Comparison of ENCODE assay signal across 10 cellular contexts in the genomic region with DNA sequence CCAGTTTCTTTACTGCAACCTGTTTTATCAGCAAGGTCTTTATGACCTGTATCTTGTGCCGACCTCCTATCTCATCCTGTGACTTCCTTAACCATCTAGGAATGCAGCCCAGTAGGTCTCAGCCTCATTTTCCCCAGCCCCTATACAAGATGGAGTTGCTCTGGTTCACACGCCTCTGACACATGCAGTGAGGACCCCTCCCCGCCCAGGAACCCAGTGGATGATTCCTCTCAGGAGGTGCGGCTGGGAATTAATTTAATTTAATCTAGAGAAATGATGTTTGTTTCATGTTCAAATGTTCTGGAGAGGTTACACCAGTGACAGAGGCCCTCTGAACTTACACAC. TPM values are rescaled to one million over a fixed set of nuclear protein-coding genes. Genes with fewer than 3 reads are reported as not detected.
DNase-seq lines count a peak whose midpoint lies in the region; ATAC-seq and TF ChIP-seq lines count a peak whose summit lies in the region.
"Had no signal": no experiment of that assay in that cellular context is flagged by ENCODE, and none has a peak within 500 bp of the region (broad histone marks: within the 10 kb centered on the region; RNA-seq: fewer than 3 reads in every experiment).

No MANE protein-coding gene starts in this region.

- H3K27ac ChIP-seq in left ventricle myocardium inferior (replicated peaks): peak overlapping the region; percentile 83
- H3K27ac ChIP-seq: SJSA1 had no signal

- no peaks in the 10 kb centered on the region for H3K9me3 Mint-ChIP-seq in activated CD8-positive, alpha-beta T cell treated with anti-CD3 and anti-CD28 coated beads, Interleukin-2, amount 10 ng/mL, durations not matched to agents 7 days and 5 days (ENCODE audit: insufficient read depth)

- H3K4me1 ChIP-seq in left ventricle myocardium inferior: peaks cover 46% of the 10 kb centered on the region
- peaks cover 41% of the 10 kb centered on the region for H3K4me1 ChIP-seq in mononuclear cell (ENCODE audit: insufficient read depth, low read length)

- POLR2A ChIA-PET in activated CD8-positive, alpha-beta T cell treated with anti-CD3 and anti-CD28 coated beads, Interleukin-2, amount 10 ng/mL, durations not matched to agents 7 days and 5 days (lab: Charles Lee): interaction anchor here (0.9 to 4.4 kb wide), 16 partner anchors 8 to 533 kb away, joined by 3 to 135 read pairs (median 14); partner anchors contain the start of genes LBR, PYCR2, SDE2 and SRP9

- no peaks in the 10 kb centered on the region for H3K36me3 ChIP-seq in left ventricle myocardium inferior
- H3K36me3 ChIP-seq: SJSA1 had no signal

- ATAC-seq in left cardiac atrium: no peak
- no peak for ATAC-seq in activated CD8-positive, alpha-beta T cell treated with anti-CD3 and anti-CD28 coated beads, Interleukin-2, amount 10 ng/mL, durations not matched to agents 7 days and 5 days

- H3K4me3 Mint-ChIP-seq in activated CD8-positive, alpha-beta T cell treated with anti-CD3 and anti-CD28 coated beads, Interleukin-2, amount 10 ng/mL, durations not matched to agents 7 days and 5 days: peak overlapping the region; percentile 91

- CTCF ChIA-PET in activated CD8-positive, alpha-beta T cell treated with anti-CD3 and anti-CD28 coated beads, Interleukin-2, amount 10 ng/mL, durations not matched to agents 7 days and 5 days (lab: Charles Lee): interaction anchor here (1.6 to 4.0 kb wide), 7 partner anchors 11 to 520 kb away, joined by 5 to 27 read pairs (median 14); partner anchors contain the start of gene LBR

- DNase-seq in left ventricle myocardium inferior: no peak
- DNase-seq in left cardiac atrium: no peak
- DNase-seq in activated CD8-positive, alpha-beta T cell treated with anti-CD3 and anti-CD28 coated beads, Interleukin-2, amount 10 ng/mL, durations not matched to agents 7 days and 5 days: no peak
- no peak for DNase-seq in GM20000 (ENCODE audit: low spot score)
- no peak for DNase-seq in NCI-H1694 (lab: John Stamatoyannopoulos, UW)
- DNase-seq in NCI-H2107 (lab: John Stamatoyannopoulos, UW): no peak
- no peak for DNase-seq in Kasumi-1 (lab: John Stamatoyannopoulos, UW)
- DNase-seq: HCEC 1CT had no signal

- no peaks in the 10 kb centered on the region for H3K27me3 ChIP-seq in left ventricle myocardium inferior (ENCODE audit: low read depth)
- no peaks in the 10 kb centered on the region for H3K27me3 ChIP-seq in mononuclear cell (ENCODE audit: insufficient read depth, low read length)
- H3K27me3 ChIP-seq: SJSA1 had no signal

- peaks cover 61% of the 10 kb centered on the region for H3K4me1 Mint-ChIP-seq in activated CD8-positive, alpha-beta T cell treated with anti-CD3 and anti-CD28 coated beads, Interleukin-2, amount 10 ng/mL, durations not matched to agents 7 days and 5 days (ENCODE audit: low read depth)

- H3K9me3 ChIP-seq in left ventricle myocardium inferior (replicated peaks): no peaks in the 10 kb centered on the region
- H3K9me3 ChIP-seq in mononuclear cell (ENCODE audit: low read depth, low read length): no peaks in the 10 kb centered on the region
- H3K9me3 ChIP-seq: SJSA1 had no signal

- H3K27me3 Mint-ChIP-seq in activated CD8-positive, alpha-beta T cell treated with anti-CD3 and anti-CD28 coated beads, Interleukin-2, amount 10 ng/mL, durations not matched to agents 7 days and 5 days (ENCODE audit: low read depth): no peaks in the 10 kb centered on the region

- TF ChIP-seq CTCF in left ventricle myocardium inferior (IDR thresholded peaks at IDR 0.05; ENCODE audit: borderline replicate concordance): no peak
- no peak for TF ChIP-seq CTCF in GM20000 (IDR thresholded peaks at IDR 0.05; ENCODE audit: extremely low read depth, missing control alignments)

- H3K4me3 ChIP-seq in left ventricle myocardium inferior (peak overlapping the region; percentile 54), mononuclear cell (ENCODE audit: low read length) (peak overlapping the region; percentile 50)
- H3K4me3 ChIP-seq: SJSA1 had no signal

- H3K27ac Mint-ChIP-seq in activated CD8-positive, alpha-beta T cell treated with anti-CD3 and anti-CD28 coated beads, Interleukin-2, amount 10 ng/mL, durations not matched to agents 7 days and 5 days: peak overlapping the region; percentile 97

- H3K36me3 Mint-ChIP-seq in activated CD8-positive, alpha-beta T cell treated with anti-CD3 and anti-CD28 coated beads, Interleukin-2, amount 10 ng/mL, durations not matched to agents 7 days and 5 days (ENCODE audit: low read depth): peaks cover 4% of the 10 kb centered on the region

- intact Hi-C loops in left ventricle myocardium inferior (cut with micrococcal nuclease): no loop called here
- intact Hi-C loops in left cardiac atrium (cut with DNase I): no loop called here

RNA-seq across cellular contexts. Expression of gene LBR, which starts 39.0 kb away (rescaled TPM):
- 8.9 TPM for total RNA-seq in left ventricle myocardium inferior
- total RNA-seq in left cardiac atrium: 10 to 100 TPM; 18.2 to 21.1 TPM
- total RNA-seq in activated CD8-positive, alpha-beta T cell treated with anti-CD3 and anti-CD28 coated beads, Interleukin-2, amount 10 ng/mL, durations not matched to agents 7 days and 5 days: 100 to 1,000 TPM; 226 to 234 TPM
- 61.4 TPM for total RNA-seq in mononuclear cell
